In genomic region chr13:28336193-28336657, GRCh38 we compare ENCODE assay signal across 1 cellular context.
A peak's percentile ranks its signal among the peaks of the same experiment; 100 is the strongest.
TF ChIP-seq lines count a peak whose summit lies in the region.

No MANE protein-coding gene starts in this region.

TF ChIP-seq in HEK293, 187 proteins besides CTCF, POLR2A, EP300 and RAD21 (continued from another document):
- TF ChIP-seq HIC1 (tag by site-specific recombination; IDR thresholded peaks at IDR 0.05) (0 out of 2 replicates have a peak, but pooled peaks have one; percentile 32), GLI4 (tag by site-specific recombination; IDR thresholded peaks at IDR 0.05) (no peak), ZNF529 (tag by site-specific recombination; IDR thresholded peaks at IDR 0.05; ENCODE audit: insufficient replicate concordance) (no peak), TRIM28 (IDR thresholded peaks at IDR 0.05; ENCODE audit: borderline replicate concordance, low read length) (peak; percentile 47; the same call in 1 of the 2 replicates), FEZF1 (tag by site-specific recombination; IDR thresholded peaks at IDR 0.05) (peak; percentile 100), ELK4 (IDR thresholded peaks at IDR 0.05; ENCODE audit: borderline replicate concordance, low read depth, low read length) (no peak), ZNF311 (tag by site-specific recombination; IDR thresholded peaks at IDR 0.05; ENCODE audit: borderline replicate concordance) (no peak), BCL6B (tag by site-specific recombination; IDR thresholded peaks at IDR 0.05) (peak; percentile 49; the same call in 1 of the 2 replicates), ZNF292 (tag by site-specific recombination; IDR thresholded peaks at IDR 0.05; ENCODE audit: borderline replicate concordance, low read depth) (no peak), ZNF792 (tag by site-specific recombination; IDR thresholded peaks at IDR 0.05) (no peak), ZNF701 (tag by site-specific recombination; IDR thresholded peaks at IDR 0.05) (no peak), ZNF2 (tag by site-specific recombination; IDR thresholded peaks at IDR 0.05) (no peak), ZNF561 (tag by site-specific recombination; IDR thresholded peaks at IDR 0.05; ENCODE audit: borderline replicate concordance) (peak; percentile 68; the same call in 1 of the 2 replicates), ZNF658 (tag by site-specific recombination; IDR thresholded peaks at IDR 0.05) (no peak), ZNF530 (tag by site-specific recombination; IDR thresholded peaks at IDR 0.05; ENCODE audit: low read depth) (no peak), PRDM10 (tag by site-specific recombination; IDR thresholded peaks at IDR 0.05) (no peak), PATZ1 (tag by site-specific recombination; IDR thresholded peaks at IDR 0.05) (no peak; the same call in 1 of the 2 replicates), ZNF670 (tag by site-specific recombination; IDR thresholded peaks at IDR 0.05; ENCODE audit: low read depth) (no peak), ZNF791 (tag by site-specific recombination; IDR thresholded peaks at IDR 0.05) (no peak), ZNF571 (tag by site-specific recombination; IDR thresholded peaks at IDR 0.05) (no peak), ZNF423 (tag by site-specific recombination; IDR thresholded peaks at IDR 0.05) (no peak), ZNF16 (tag by site-specific recombination; IDR thresholded peaks at IDR 0.05; ENCODE audit: low read depth) (no peak), KLF10 (tag by site-specific recombination; IDR thresholded peaks at IDR 0.05) (no peak), SP2 (tag by site-specific recombination; IDR thresholded peaks at IDR 0.05) (no peak), ZBTB20 (tag by site-specific recombination; IDR thresholded peaks at IDR 0.05) (no peak), ZNF404 (tag by site-specific recombination; IDR thresholded peaks at IDR 0.05) (no peak), MEIS1 (CRISPR knock-in tag; IDR thresholded peaks at IDR 0.05; ENCODE audit: borderline replicate concordance) (no peak), ZBTB7A (tag by site-specific recombination; IDR thresholded peaks at IDR 0.05; ENCODE audit: low read depth) (no peak), ZNF768 (tag by site-specific recombination; IDR thresholded peaks at IDR 0.05) (no peak), ZNF138 (tag by site-specific recombination; IDR thresholded peaks at IDR 0.05; ENCODE audit: borderline replicate concordance) (no peak), ZNF335 (tag by site-specific recombination; conservative IDR thresholded peaks at IDR 0.05) (no peak), ZNF843 (tag by site-specific recombination; IDR thresholded peaks at IDR 0.05) (peak; percentile 97), GLI2 (tag by site-specific recombination; IDR thresholded peaks at IDR 0.05; ENCODE audit: borderline replicate concordance, low read depth) (no peak), ZNF624 (tag by site-specific recombination; IDR thresholded peaks at IDR 0.05) (no peak), ZNF521 (tag by site-specific recombination; IDR thresholded peaks at IDR 0.05) (no peak), ZNF473 (tag by site-specific recombination; IDR thresholded peaks at IDR 0.05) (no peak), ZNF112 (tag by site-specific recombination; IDR thresholded peaks at IDR 0.05) (no peak), ZNF37A (tag by site-specific recombination; IDR thresholded peaks at IDR 0.05) (no peak)
TF ChIP-seq in HEK293: peak in this region for 31.
